ENCODE assay signal across 1 cellular context in the genomic region with DNA sequence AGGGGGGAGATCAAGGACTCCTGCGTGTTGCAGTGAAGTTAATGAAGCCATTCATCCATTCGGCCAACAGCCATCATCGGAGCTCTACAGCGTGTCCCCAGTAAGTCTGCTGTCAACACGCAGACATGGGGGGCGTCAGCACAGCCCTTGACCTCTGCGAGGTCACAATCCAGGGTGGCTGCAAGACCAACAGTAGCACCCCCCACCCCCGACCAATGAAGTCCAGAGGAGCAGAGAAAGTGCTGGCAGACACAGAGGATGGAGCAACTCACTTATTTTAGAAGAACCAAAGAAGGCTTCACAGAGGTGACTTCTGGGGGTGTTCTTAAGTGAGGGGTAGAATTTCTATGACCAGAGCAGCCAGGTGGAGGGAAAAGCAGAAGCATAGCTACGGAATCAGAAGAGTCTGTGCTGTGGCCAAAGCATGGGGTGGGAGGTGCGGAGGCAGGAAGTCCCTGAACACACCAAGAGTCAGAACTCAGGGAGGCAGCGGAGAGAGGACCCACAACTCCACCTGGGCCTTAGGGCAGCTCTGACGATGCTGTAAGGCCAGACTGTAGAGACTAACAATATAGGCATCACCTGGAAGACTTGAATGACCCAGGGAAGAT.
TF ChIP-seq lines count a peak whose summit lies in the region.

No MANE protein-coding gene starts in this region.

TF ChIP-seq in H1, 55 proteins besides CTCF, POLR2A, EP300 and RAD21:
- TF ChIP-seq, protein P1, sequence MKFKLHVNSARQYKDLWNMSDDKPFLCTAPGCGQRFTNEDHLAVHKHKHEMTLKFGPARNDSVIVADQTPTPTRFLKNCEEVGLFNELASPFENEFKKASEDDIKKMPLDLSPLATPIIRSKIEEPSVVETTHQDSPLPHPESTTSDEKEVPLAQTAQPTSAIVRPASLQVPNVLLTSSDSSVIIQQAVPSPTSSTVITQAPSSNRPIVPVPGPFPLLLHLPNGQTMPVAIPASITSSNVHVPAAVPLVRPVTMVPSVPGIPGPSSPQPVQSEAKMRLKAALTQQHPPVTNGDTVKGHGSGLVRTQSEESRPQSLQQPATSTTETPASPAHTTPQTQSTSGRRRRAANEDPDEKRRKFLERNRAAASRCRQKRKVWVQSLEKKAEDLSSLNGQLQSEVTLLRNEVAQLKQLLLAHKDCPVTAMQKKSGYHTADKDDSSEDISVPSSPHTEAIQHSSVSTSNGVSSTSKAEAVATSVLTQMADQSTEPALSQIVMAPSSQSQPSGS (IDR thresholded peaks at IDR 0.05; ENCODE audit: low read length), result no peak
- TF ChIP-seq EGR1 (IDR thresholded peaks at IDR 0.05; ENCODE audit: borderline replicate concordance, low read depth, low read length) (no peak), BCL11A (IDR thresholded peaks at IDR 0.05; ENCODE audit: low read depth in 2 of 2, low read length in 2 of 2) (no peak), SIRT6 (IDR thresholded peaks at IDR 0.05; ENCODE audit: low read length) (no peak)
TF ChIP-seq in H1: peak in this region for 0.
